In genomic region chr16:85310868-85311585, GRCh38 we compare ENCODE assay signal across 1 cellular context.
A peak's percentile ranks its signal among the peaks of the same experiment; 100 is the strongest.
TF ChIP-seq lines count a peak whose summit lies in the region.

No MANE protein-coding gene starts in this region.

TF ChIP-seq in K562, 482 proteins besides CTCF, POLR2A, EP300 and RAD21 (continued from another document):
- TF ChIP-seq USF2 (CRISPR knock-in tag; IDR thresholded peaks at IDR 0.05), result no peak
- TF ChIP-seq SMAD3 (CRISPR knock-in tag; conservative IDR thresholded peaks at IDR 0.05), result no peak
- peak; percentile 20; the same call in 1 of the 2 replicates for TF ChIP-seq RBFOX2 (IDR thresholded peaks at IDR 0.05; ENCODE audit: low read depth, low read length)
- peak; percentile 47 for TF ChIP-seq EGR1 (conservative IDR thresholded peaks at IDR 0.05)
- TF ChIP-seq ZBTB7A (IDR thresholded peaks at IDR 0.05; ENCODE audit: borderline replicate concordance, control insufficient read depth, low read depth, low read length), result 0 out of 2 replicates have a peak, but pooled peaks have one; percentile 12
- no peak for TF ChIP-seq AFF4 (CRISPR knock-in tag; IDR thresholded peaks at IDR 0.05)
- peak; percentile 46 for TF ChIP-seq CBFA2T3 (IDR thresholded peaks at IDR 0.05)
- 0 out of 2 replicates have a peak, but pooled peaks have one; percentile 29 for TF ChIP-seq ZNF57 (CRISPR knock-in tag; IDR thresholded peaks at IDR 0.05)
- TF ChIP-seq TCF3 (CRISPR knock-in tag; IDR thresholded peaks at IDR 0.05), result peak; percentile 67
- peak in 1 of 2 experiments; percentile 54; a peak in 1 of 4 replicates for TF ChIP-seq MAZ (CRISPR knock-in tag; conservative IDR thresholded peaks at IDR 0.05 in 1 of 2, IDR thresholded peaks at IDR 0.05 in 1 of 2)
- TF ChIP-seq XRCC5 (IDR thresholded peaks at IDR 0.05; ENCODE audit: low read depth, low read length), result no peak
- TF ChIP-seq CTBP1 (IDR thresholded peaks at IDR 0.05; ENCODE audit: borderline replicate concordance), result 0 out of 2 replicates have a peak, but pooled peaks have one; percentile 17
- peak; percentile 38; the same call in 1 of the 2 replicates for TF ChIP-seq ZNF592 (IDR thresholded peaks at IDR 0.05)
